9 cellular contexts compared by ENCODE assay signal in the genomic region with DNA sequence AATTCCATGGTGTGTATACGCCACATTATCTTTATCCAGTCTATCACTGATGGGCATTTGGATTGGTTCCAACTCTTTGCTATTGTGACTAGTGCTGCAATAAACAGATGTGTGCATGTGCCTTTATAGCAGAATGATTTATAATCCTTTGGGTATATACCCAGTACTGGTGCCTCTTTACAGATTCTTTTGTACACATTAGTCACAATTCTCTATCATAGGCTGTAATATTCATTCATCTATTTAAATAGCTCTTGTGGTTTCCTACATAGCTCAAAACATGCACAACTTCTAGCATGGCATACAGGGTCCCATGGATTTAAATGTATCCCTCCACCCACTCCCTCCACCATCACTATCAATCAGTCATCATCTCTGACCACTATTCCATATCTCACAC.
"Had no signal": no experiment of that assay in that cellular context is flagged by ENCODE, and none has a peak within 500 bp of the region (broad histone marks: within the 10 kb centered on the region; RNA-seq: fewer than 3 reads in every experiment).

No MANE protein-coding gene starts in this region.

- H3K4me3 ChIP-seq: GM23248, GM23338, HAP-1 had no signal

- H3K4me2 ChIP-seq: GM23338 had no signal

- H3K9ac ChIP-seq: GM23248 had no signal

- H3K9me3 ChIP-seq: HAP-1 had no signal

- H2AFZ ChIP-seq: GM23248, GM23338 had no signal

- DNase-seq: GM23248, GOT3, H7, H9, HCEC 1CT, HFFc6 had no signal

- H3K36me3 ChIP-seq: HAP-1 had no signal

- H3K27ac ChIP-seq: GM23248 had no signal

- ATAC-seq: GM23338, HCT116 had no signal
